ENCODE assay signal across 1 cellular context in the genomic region with DNA sequence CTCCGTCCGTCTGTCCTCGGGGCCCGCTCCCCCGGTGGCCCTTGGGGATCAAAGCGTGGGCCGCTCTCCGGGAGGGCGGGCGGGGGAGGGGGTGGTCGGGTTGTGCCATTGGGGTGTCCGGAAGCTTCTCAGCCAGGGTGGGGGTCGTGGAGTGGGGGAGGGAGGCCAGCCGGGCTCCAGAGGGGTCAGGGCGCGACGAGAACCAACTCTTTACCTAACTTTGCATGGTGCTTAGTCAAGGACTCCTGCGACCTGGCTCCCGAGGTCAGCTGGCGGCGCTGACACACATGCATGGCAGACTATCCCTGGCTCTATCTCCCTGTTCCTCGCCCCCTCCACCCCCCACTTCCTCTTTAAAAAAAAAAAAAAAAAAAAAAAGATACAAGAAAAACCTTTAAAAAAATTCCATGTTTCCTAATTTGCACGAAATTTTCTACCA.
TF ChIP-seq lines count a peak whose summit lies in the region.

No MANE protein-coding gene starts in this region.

TF ChIP-seq in H1, 55 proteins besides CTCF, POLR2A, EP300 and RAD21:
- TF ChIP-seq EGR1 (IDR thresholded peaks at IDR 0.05; ENCODE audit: borderline replicate concordance, low read depth, low read length), result no peak
